11 cellular contexts compared by ENCODE assay signal in genomic region chr15:63045438-63046278, GRCh38. TPM values are rescaled to one million over a fixed set of nuclear protein-coding genes. Genes with fewer than 3 reads are reported as not detected.
DNase-seq lines count a peak whose midpoint lies in the region; ATAC-seq and TF ChIP-seq lines count a peak whose summit lies in the region.
"Had no signal": no experiment of that assay in that cellular context is flagged by ENCODE, and none has a peak within 500 bp of the region (broad histone marks: within the 10 kb centered on the region; RNA-seq: fewer than 3 reads in every experiment).

No MANE protein-coding gene starts in this region.

- POLR2A ChIA-PET in AG04450 (lab: Yijun Ruan, JAX) = interaction anchor here (0.7 to 2.8 kb wide), 15 partner anchors 8 to 263 kb away, joined by 3 to 9 read pairs (median 5); no protein-coding TSS in a partner anchor
- POLR2A ChIA-PET in Panc1 (lab: Charles Lee) = interaction anchor here (0.7 kb wide), 1 partner anchor 156 kb away, joined by 3 read pairs; no protein-coding TSS in a partner anchor

- TF ChIP-seq EP300 in ovary (IDR thresholded peaks at IDR 0.05) = no peak

- H3K4me3 ChIP-seq in AG04450 (ENCODE audit: low read depth, low read length) (peak overlapping the region; percentile 94), Panc1 (ENCODE audit: low read depth in 2 of 2, low read length in 2 of 2) (peak overlapping the region; percentile 90 to 94), fibroblast of pulmonary artery (replicated peaks; ENCODE audit: low read depth, low read length) (peak overlapping the region; percentile 90), ovary (peak overlapping the region; percentile 87)

- H3K9me3 ChIP-seq in AG04450 (ENCODE audit: control insufficient read depth, insufficient read depth, low read length) = no peaks in the 10 kb centered on the region; the same call in 1 of the 2 replicates
- no peaks in the 10 kb centered on the region for H3K9me3 ChIP-seq in Panc1 (ENCODE audit: control insufficient read depth, insufficient read depth, low read depth, low read length)
- H3K9me3 ChIP-seq in ovary = no peaks in the 10 kb centered on the region

- no peaks in the 10 kb centered on the region; the same call in 1 of the 2 replicates for H3K36me3 ChIP-seq in Panc1 (ENCODE audit: control insufficient read depth, insufficient read depth, low read length)
- H3K36me3 ChIP-seq in ovary = no peaks in the 10 kb centered on the region

- CTCF ChIA-PET in AG04450 (lab: Charles Lee) (interaction anchor here (0.6 to 6.0 kb wide), 7 partner anchors 29 to 580 kb away, joined by 3 to 69 read pairs (median 4); no protein-coding TSS in a partner anchor), Panc1 (lab: Charles Lee) (interaction anchor here (0.6 to 1.4 kb wide), 4 partner anchors 113 to 299 kb away, joined by 3 to 13 read pairs (median 3); no protein-coding TSS in a partner anchor)

- no peaks in the 10 kb centered on the region for H3K27me3 ChIP-seq in AG04450 (ENCODE audit: control insufficient read depth, insufficient read depth, low read length)
- H3K27me3 ChIP-seq in Panc1 (ENCODE audit: control insufficient read depth, insufficient read depth, low read length) = no peaks in the 10 kb centered on the region
- no peaks in the 10 kb centered on the region for H3K27me3 ChIP-seq in ovary

- TSS peak; percentile 36 for BruUV-seq in Panc1 (replicated peaks; lab: Mats Ljungman, UMichigan)

- H3K4me1 ChIP-seq in Panc1 (ENCODE audit: control insufficient read depth, insufficient read depth, low read length) = peaks cover 63% of the 10 kb centered on the region
- peaks cover 5% of the 10 kb centered on the region for H3K4me1 ChIP-seq in ovary (ENCODE audit: insufficient read depth)

- no peak for TF ChIP-seq CTCF in AG04450 (IDR thresholded peaks at IDR 0.05; ENCODE audit: low read depth, low read length)
- TF ChIP-seq CTCF in Panc1 (IDR thresholded peaks at IDR 0.05) = no peak
- no peak for TF ChIP-seq CTCF in fibroblast of pulmonary artery (IDR thresholded peaks at IDR 0.05; ENCODE audit: low read length, missing control alignments)
- no peak for TF ChIP-seq CTCF in ovary (IDR thresholded peaks at IDR 0.05)

- intact Hi-C loops in Panc1 (cut with micrococcal nuclease; ENCODE audit: unreplicated experiment) = loop anchor here (2.0 to 10.0 kb wide), 3 partner anchors 109 to 263 kb away; partner anchors contain the start of gene RPS27L
- intact Hi-C loops in ovary (cut with DNase I) = loop anchor here (5.0 to 10.0 kb wide), 4 partner anchors 47 to 201 kb away; partner anchors contain the start of gene RPS27L (in 1 of the 4)
- intact Hi-C loops in sciatic nerve (cut with DNase I) = loop anchor here (5.0 to 10.0 kb wide), 2 partner anchors 47 to 359 kb away; no protein-coding TSS in a partner anchor
- intact Hi-C loops in head of caudate nucleus (cut with DNase I) = loop anchor here (5.0 kb wide), 3 partner anchors 47 to 198 kb away; partner anchors contain the start of gene RAB8B

- DNase-seq in AG04450 (ENCODE audit: low read depth, low spot score) = no peak
- no peak for DNase-seq in Panc1 (ENCODE audit: low read depth, low spot score)
- no peak for DNase-seq in fibroblast of pulmonary artery (ENCODE audit: low read depth)
- no peak for DNase-seq in ovary
- no peak for DNase-seq in sciatic nerve (ENCODE audit: low spot score)
- no peak for DNase-seq in NCI-H526 treated with DMSO at 0.1 percent for 48 hours (lab: John Stamatoyannopoulos, UW)
- no peak for DNase-seq in head of caudate nucleus
- DNase-seq: CD8-positive, alpha-beta T cell; GOT3; NCI-H2171 treated with DMSO at 0.1 percent for 48 hours had no signal

- 34% methylated on average over 7 of the region's 7 CpGs for WGBS in ovary, 3 donors

- ATAC-seq in Panc1 (no peak), HG03469 (IDR thresholded peaks at IDR 0.05; ENCODE audit: unreplicated experiment) (no peak), sciatic nerve (no peak)
- ATAC-seq: CD8-positive, alpha-beta T cell had no signal

- H3K27ac ChIP-seq in AG04450 (ENCODE audit: low read depth, low read length) (peak overlapping the region; percentile 72), Panc1 (ENCODE audit: low read length) (peak overlapping the region; percentile 83), ovary (no peak overlapping the region)

- in situ Hi-C loops in Panc1 (cut with HindIII; ENCODE audit: low pct_unique_long_range_greater_than_20kb, low sequenced_read_pairs) = no loop called here

- no peak for TF ChIP-seq POLR2A in ovary (IDR thresholded peaks at IDR 0.05)

RNA-seq across cellular contexts. Expression of gene TPM1, which starts 3.1 kb away (rescaled TPM):
- polyA plus RNA-seq in AG04450 (2011; rRNA removed) (1,162 and 1,348 TPM in 2 replicates), ovary (100 to 1,000 TPM; 332 to 676 TPM)
- polyA minus RNA-seq in AG04450 (2011; rRNA and poly(A)+ RNA removed) = 575 and 622 TPM in 2 replicates
- total RNA-seq in Panc1 (2021; ENCODE audit: unreplicated experiment) (298 TPM), ovary (100 to 1,000 TPM; 204 to 695 (median 319) TPM), sciatic nerve (396 TPM)
- polyA plus RNA-seq in Panc1 (2012; ENCODE audit: insufficient read length) = 243 TPM

Comparison
In these comparisons a context has a peak if more than half of its experiments do, and no peak if none do; other contexts are left out.
1. H3K27ac ChIP-seq: peak in AG04450 (single experiment) and Panc1 (single experiment); none in ovary (0 of 2).
2. Peak in every context shown above with its lines, with median percentiles within 50 percentile points of each other: H3K4me3 ChIP-seq.